ENCODE assay signal across 1 cellular context in the genomic region with DNA sequence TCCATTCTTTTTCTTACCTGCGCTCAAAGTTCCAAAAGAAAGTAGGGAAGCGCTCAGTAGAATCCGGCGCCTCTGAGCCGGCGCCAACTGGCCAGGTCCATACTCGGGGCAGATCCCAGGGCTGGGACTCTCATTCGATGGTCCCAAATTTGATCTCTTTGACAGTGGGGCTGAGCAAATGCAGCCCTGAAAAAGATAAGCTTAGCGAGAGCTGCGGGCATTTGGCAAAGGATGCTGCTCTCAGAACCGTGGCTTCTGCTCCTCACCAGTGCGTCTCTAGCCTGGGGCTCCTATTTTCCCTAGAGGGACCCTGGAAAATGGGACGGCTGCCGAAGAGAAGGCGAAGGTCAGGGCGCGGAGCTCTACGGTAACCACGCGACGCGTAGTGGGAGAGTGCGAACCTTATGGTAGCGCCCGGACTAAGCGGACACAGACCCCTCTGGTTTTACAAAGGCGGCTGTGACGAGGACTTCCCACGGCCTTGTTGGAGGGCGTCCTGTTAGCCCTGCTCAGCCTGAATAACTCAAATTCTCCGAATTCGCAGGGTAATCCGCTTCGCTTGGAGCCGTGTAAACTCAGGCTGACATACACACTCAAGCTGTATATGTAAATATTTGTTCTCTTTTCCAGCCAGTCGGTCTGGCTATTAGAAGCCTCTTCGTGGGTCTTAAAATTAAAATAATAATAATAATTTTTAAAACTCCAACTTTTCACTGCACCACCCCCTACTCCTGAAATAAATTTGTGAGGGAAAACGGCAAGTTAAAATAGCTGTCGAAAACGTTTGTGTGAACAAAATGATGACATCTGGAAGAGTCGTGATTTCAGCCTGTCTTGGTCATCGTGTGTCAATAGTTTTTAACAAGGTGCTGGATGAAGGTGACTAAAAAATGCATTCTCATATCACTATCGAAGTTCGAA.
TF ChIP-seq lines count a peak whose summit lies in the region.

No MANE protein-coding gene starts in this region.

TF ChIP-seq in IMR-90, 13 proteins besides CTCF, POLR2A, EP300 and RAD21 (continued from another document):
- TF ChIP-seq NFE2L2 (IDR thresholded peaks at IDR 0.05; ENCODE audit: low read depth, low read length): no peak
